8 cellular contexts compared by ENCODE assay signal in the genomic region with DNA sequence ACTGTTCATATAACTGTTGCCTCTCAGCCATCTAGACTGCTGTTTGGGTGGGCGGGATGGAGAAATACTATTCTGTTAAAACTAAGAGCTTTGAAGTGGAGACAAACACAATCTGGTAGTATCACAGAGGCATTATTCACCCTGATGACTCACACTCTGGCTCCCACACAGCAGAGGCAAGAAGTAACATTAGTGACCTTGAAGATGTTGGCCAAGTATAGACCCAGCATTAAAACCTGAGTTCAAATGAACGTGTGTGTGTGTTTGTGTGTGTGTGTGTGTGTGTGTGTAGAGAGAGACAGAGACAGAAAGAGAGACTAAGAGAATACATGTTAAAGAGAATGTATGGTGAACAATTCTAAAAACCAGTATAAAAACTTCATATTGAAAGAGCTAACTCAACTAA. TPM values are rescaled to one million over a fixed set of nuclear protein-coding genes. Genes with fewer than 3 reads are reported as not detected.
DNase-seq lines count a peak whose midpoint lies in the region.

No MANE protein-coding gene starts in this region.

- DNase-seq in DMS53 treated with DMSO at 0.1 percent for 48 hours (lab: John Stamatoyannopoulos, UW; ENCODE audit: unreplicated experiment), result peak; percentile 43
- peak; percentile 62 for DNase-seq in NCI-H226
- peak; percentile 73 to 76 for DNase-seq in activated T-cell treated with anti-CD3 and anti-CD28 coated beads, Interleukin-2, amount 50 U/mL, for 48 hours
- peak; percentile 21 for DNase-seq in hepatic stellate cell (ENCODE audit: low spot score)
- DNase-seq in stimulated activated naive CD4-positive, alpha-beta T cell treated with Interleukin-2 at 50 U/mL for 16 hours (lab: John Stamatoyannopoulos, UW), result peak; percentile 79
- DNase-seq in mesenteric fat pad (ENCODE audit: low spot score), result no peak
- no peak for DNase-seq in NCI-H774 (lab: John Stamatoyannopoulos, UW)
- DNase-seq in C1 segment of cervical spinal cord (lab: John Stamatoyannopoulos, UW), result no peak

RNA-seq across cellular contexts. Expression of gene ACVR1, which starts 22.5 kb away (rescaled TPM):
- total RNA-seq in mesenteric fat pad, result 37.7 TPM

Comparison
In these comparisons a context has a peak if more than half of its experiments do, and no peak if none do; other contexts are left out.
1. DNase-seq: peak in DMS53 treated with DMSO at 0.1 percent for 48 hours (single experiment), NCI-H226 (single experiment), activated T-cell treated with anti-CD3 and anti-CD28 coated beads, Interleukin-2, amount 50 U/mL, for 48 hours (2 of 2), hepatic stellate cell (single experiment) and stimulated activated naive CD4-positive, alpha-beta T cell treated with Interleukin-2 at 50 U/mL for 16 hours (single experiment); none in mesenteric fat pad (single experiment), NCI-H774 (single experiment) and C1 segment of cervical spinal cord (0 of 14).